Comparison of ENCODE assay signal across 1 cellular context in the genomic region with DNA sequence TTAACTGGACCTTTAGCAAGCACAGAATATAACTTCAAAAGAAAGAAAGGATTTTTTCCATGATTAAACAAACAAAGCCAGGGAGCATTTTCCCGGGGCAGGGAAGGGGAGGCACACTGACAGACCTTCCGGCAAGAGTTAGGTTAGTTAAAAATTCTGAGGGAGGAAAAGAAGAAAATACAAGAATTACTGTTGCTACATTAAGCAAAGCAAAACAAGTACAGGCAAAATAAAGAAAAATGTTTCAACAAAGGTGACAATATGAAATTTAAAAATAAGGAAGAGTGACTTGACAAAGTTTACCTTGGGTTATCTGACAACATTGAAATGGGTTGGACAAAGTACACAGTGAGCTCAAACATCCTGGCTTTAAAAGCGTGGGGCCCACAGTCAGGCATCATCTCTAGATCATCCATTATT.
TF ChIP-seq lines count a peak whose summit lies in the region.

No MANE protein-coding gene starts in this region.

TF ChIP-seq in HepG2, 621 proteins besides CTCF, POLR2A, EP300 and RAD21 (continued from another document and continues in another):
- TF ChIP-seq, protein P1, sequence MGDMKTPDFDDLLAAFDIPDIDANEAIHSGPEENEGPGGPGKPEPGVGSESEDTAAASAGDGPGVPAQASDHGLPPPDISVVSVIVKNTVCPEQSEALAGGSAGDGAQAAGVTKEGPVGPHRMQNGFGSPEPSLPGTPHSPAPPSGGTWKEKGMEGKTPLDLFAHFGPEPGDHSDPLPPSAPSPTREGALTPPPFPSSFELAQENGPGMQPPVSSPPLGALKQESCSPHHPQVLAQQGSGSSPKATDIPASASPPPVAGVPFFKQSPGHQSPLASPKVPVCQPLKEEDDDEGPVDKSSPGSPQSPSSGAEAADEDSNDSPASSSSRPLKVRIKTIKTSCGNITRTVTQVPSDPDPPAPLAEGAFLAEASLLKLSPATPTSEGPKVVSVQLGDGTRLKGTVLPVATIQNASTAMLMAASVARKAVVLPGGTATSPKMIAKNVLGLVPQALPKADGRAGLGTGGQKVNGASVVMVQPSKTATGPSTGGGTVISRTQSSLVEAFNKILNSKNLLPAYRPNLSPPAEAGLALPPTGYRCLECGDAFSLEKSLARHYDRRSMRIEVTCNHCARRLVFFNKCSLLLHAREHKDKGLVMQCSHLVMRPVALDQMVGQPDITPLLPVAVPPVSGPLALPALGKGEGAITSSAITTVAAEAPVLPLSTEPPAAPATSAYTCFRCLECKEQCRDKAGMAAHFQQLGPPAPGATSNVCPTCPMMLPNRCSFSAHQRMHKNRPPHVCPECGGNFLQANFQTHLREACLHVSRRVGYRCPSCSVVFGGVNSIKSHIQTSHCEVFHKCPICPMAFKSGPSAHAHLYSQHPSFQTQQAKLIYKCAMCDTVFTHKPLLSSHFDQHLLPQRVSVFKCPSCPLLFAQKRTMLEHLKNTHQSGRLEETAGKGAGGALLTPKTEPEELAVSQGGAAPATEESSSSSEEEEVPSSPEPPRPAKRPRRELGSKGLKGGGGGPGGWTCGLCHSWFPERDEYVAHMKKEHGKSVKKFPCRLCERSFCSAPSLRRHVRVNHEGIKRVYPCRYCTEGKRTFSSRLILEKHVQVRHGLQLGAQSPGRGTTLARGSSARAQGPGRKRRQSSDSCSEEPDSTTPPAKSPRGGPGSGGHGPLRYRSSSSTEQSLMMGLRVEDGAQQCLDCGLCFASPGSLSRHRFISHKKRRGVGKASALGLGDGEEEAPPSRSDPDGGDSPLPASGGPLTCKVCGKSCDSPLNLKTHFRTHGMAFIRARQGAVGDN (CRISPR knock-in tag; IDR thresholded peaks at IDR 0.05), result no peak
- no peak for TF ChIP-seq ZNF605 (CRISPR knock-in tag; IDR thresholded peaks at IDR 0.05)
- TF ChIP-seq ZSCAN31 (CRISPR knock-in tag; IDR thresholded peaks at IDR 0.05; ENCODE audit: low read depth), result 0 out of 2 replicates have a peak, but pooled peaks have one; percentile 33
- no peak for TF ChIP-seq ADNP (CRISPR knock-in tag; IDR thresholded peaks at IDR 0.05)
- no peak for TF ChIP-seq ZNF616 (CRISPR knock-in tag; IDR thresholded peaks at IDR 0.05; ENCODE audit: low read depth)
- TF ChIP-seq ZNF549 (CRISPR knock-in tag; IDR thresholded peaks at IDR 0.05), result no peak
- TF ChIP-seq HDAC2 (CRISPR knock-in tag; IDR thresholded peaks at IDR 0.05), result peak; percentile 12; the same call in 1 of the 2 replicates
- TF ChIP-seq FOXJ3 (CRISPR knock-in tag; IDR thresholded peaks at IDR 0.05; ENCODE audit: borderline replicate concordance), result peak; percentile 80; the same call in 1 of the 2 replicates
- TF ChIP-seq, protein P2, sequence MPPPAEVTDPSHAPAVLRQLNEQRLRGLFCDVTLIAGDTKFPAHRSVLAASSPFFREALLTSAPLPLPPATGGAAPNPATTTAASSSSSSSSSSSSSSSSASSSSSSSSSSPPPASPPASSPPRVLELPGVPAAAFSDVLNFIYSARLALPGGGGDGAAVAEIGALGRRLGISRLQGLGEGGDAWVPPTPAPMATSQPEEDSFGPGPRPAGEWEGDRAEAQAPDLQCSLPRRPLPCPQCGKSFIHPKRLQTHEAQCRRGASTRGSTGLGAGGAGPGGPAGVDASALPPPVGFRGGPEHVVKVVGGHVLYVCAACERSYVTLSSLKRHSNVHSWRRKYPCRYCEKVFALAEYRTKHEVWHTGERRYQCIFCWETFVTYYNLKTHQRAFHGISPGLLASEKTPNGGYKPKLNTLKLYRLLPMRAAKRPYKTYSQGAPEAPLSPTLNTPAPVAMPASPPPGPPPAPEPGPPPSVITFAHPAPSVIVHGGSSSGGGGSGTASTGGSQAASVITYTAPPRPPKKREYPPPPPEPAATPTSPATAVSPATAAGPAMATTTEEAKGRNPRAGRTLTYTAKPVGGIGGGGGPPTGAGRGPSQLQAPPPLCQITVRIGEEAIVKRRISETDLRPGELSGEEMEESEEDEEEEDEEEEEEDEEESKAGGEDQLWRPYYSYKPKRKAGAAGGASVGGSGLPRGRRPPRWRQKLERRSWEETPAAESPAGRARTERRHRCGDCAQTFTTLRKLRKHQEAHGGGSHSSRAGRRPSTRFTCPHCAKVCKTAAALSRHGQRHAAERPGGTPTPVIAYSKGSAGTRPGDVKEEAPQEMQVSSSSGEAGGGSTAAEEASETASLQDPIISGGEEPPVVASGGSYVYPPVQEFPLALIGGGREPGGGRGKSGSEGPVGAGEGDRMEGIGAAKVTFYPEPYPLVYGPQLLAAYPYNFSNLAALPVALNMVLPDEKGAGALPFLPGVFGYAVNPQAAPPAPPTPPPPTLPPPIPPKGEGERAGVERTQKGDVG (CRISPR knock-in tag; IDR thresholded peaks at IDR 0.05; ENCODE audit: borderline replicate concordance), result no peak
- TF ChIP-seq GABPA (IDR thresholded peaks at IDR 0.05; ENCODE audit: low read depth, low read length), result no peak
- no peak for TF ChIP-seq GABPA (CRISPR knock-in tag; IDR thresholded peaks at IDR 0.05; ENCODE audit: low read depth)
- no peak for TF ChIP-seq SIN3A (IDR thresholded peaks at IDR 0.05; ENCODE audit: borderline replicate concordance, low read depth, low read length)
- TF ChIP-seq THAP11 (CRISPR knock-in tag; IDR thresholded peaks at IDR 0.05), result 0 out of 2 replicates have a peak, but pooled peaks have one; percentile 21
- TF ChIP-seq ISL2 (CRISPR knock-in tag; IDR thresholded peaks at IDR 0.05), result peak; percentile 83
- no peak for TF ChIP-seq ZNF431 (CRISPR knock-in tag; IDR thresholded peaks at IDR 0.05; ENCODE audit: borderline replicate concordance, low read depth)
- TF ChIP-seq, protein P3, sequence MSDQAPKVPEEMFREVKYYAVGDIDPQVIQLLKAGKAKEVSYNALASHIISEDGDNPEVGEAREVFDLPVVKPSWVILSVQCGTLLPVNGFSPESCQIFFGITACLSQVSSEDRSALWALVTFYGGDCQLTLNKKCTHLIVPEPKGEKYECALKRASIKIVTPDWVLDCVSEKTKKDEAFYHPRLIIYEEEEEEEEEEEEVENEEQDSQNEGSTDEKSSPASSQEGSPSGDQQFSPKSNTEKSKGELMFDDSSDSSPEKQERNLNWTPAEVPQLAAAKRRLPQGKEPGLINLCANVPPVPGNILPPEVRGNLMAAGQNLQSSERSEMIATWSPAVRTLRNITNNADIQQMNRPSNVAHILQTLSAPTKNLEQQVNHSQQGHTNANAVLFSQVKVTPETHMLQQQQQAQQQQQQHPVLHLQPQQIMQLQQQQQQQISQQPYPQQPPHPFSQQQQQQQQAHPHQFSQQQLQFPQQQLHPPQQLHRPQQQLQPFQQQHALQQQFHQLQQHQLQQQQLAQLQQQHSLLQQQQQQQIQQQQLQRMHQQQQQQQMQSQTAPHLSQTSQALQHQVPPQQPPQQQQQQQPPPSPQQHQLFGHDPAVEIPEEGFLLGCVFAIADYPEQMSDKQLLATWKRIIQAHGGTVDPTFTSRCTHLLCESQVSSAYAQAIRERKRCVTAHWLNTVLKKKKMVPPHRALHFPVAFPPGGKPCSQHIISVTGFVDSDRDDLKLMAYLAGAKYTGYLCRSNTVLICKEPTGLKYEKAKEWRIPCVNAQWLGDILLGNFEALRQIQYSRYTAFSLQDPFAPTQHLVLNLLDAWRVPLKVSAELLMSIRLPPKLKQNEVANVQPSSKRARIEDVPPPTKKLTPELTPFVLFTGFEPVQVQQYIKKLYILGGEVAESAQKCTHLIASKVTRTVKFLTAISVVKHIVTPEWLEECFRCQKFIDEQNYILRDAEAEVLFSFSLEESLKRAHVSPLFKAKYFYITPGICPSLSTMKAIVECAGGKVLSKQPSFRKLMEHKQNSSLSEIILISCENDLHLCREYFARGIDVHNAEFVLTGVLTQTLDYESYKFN (CRISPR knock-in tag; conservative IDR thresholded peaks at IDR 0.05), result peak; percentile 90
- TF ChIP-seq, protein P4, sequence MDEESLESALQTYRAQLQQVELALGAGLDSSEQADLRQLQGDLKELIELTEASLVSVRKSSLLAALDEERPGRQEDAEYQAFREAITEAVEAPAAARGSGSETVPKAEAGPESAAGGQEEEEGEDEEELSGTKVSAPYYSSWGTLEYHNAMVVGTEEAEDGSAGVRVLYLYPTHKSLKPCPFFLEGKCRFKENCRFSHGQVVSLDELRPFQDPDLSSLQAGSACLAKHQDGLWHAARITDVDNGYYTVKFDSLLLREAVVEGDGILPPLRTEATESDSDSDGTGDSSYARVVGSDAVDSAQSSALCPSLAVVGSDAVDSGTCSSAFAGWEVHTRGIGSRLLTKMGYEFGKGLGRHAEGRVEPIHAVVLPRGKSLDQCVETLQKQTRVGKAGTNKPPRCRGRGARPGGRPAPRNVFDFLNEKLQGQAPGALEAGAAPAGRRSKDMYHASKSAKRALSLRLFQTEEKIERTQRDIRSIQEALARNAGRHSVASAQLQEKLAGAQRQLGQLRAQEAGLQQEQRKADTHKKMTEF (CRISPR knock-in tag; IDR thresholded peaks at IDR 0.05), result no peak
- TF ChIP-seq TEAD3 (CRISPR knock-in tag; optimal IDR thresholded peaks at IDR 0.05; ENCODE audit: borderline replicate concordance), result no peak
- TF ChIP-seq TCF7 (IDR thresholded peaks at IDR 0.05; ENCODE audit: low read depth), result peak; percentile 82
- TF ChIP-seq, protein P5, sequence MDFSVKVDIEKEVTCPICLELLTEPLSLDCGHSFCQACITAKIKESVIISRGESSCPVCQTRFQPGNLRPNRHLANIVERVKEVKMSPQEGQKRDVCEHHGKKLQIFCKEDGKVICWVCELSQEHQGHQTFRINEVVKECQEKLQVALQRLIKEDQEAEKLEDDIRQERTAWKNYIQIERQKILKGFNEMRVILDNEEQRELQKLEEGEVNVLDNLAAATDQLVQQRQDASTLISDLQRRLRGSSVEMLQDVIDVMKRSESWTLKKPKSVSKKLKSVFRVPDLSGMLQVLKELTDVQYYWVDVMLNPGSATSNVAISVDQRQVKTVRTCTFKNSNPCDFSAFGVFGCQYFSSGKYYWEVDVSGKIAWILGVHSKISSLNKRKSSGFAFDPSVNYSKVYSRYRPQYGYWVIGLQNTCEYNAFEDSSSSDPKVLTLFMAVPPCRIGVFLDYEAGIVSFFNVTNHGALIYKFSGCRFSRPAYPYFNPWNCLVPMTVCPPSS (IDR thresholded peaks at IDR 0.05), result no peak
- TF ChIP-seq, protein P6, sequence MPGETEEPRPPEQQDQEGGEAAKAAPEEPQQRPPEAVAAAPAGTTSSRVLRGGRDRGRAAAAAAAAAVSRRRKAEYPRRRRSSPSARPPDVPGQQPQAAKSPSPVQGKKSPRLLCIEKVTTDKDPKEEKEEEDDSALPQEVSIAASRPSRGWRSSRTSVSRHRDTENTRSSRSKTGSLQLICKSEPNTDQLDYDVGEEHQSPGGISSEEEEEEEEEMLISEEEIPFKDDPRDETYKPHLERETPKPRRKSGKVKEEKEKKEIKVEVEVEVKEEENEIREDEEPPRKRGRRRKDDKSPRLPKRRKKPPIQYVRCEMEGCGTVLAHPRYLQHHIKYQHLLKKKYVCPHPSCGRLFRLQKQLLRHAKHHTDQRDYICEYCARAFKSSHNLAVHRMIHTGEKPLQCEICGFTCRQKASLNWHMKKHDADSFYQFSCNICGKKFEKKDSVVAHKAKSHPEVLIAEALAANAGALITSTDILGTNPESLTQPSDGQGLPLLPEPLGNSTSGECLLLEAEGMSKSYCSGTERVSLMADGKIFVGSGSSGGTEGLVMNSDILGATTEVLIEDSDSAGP (CRISPR knock-in tag; IDR thresholded peaks at IDR 0.05; ENCODE audit: borderline replicate concordance), result no peak
- TF ChIP-seq YEATS2 (CRISPR knock-in tag; IDR thresholded peaks at IDR 0.05; ENCODE audit: borderline replicate concordance), result no peak
- peak; percentile 26; the same call in 1 of the 2 replicates for TF ChIP-seq BRD4 (CRISPR knock-in tag; IDR thresholded peaks at IDR 0.05)
- TF ChIP-seq BCL6 (CRISPR knock-in tag; IDR thresholded peaks at IDR 0.05), result no peak
- TF ChIP-seq, protein P7, sequence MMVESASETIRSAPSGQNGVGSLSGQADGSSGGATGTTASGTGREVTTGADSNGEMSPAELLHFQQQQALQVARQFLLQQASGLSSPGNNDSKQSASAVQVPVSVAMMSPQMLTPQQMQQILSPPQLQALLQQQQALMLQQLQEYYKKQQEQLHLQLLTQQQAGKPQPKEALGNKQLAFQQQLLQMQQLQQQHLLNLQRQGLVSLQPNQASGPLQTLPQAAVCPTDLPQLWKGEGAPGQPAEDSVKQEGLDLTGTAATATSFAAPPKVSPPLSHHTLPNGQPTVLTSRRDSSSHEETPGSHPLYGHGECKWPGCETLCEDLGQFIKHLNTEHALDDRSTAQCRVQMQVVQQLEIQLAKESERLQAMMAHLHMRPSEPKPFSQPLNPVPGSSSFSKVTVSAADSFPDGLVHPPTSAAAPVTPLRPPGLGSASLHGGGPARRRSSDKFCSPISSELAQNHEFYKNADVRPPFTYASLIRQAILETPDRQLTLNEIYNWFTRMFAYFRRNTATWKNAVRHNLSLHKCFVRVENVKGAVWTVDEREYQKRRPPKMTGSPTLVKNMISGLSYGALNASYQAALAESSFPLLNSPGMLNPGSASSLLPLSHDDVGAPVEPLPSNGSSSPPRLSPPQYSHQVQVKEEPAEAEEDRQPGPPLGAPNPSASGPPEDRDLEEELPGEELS (CRISPR knock-in tag; IDR thresholded peaks at IDR 0.05), result peak; percentile 65
- TF ChIP-seq ZNF570 (CRISPR knock-in tag; IDR thresholded peaks at IDR 0.05; ENCODE audit: borderline replicate concordance), result no peak
- TF ChIP-seq SALL1 (CRISPR knock-in tag; IDR thresholded peaks at IDR 0.05), result no peak; the same call in 1 of the 2 replicates
- TF ChIP-seq, protein P8, sequence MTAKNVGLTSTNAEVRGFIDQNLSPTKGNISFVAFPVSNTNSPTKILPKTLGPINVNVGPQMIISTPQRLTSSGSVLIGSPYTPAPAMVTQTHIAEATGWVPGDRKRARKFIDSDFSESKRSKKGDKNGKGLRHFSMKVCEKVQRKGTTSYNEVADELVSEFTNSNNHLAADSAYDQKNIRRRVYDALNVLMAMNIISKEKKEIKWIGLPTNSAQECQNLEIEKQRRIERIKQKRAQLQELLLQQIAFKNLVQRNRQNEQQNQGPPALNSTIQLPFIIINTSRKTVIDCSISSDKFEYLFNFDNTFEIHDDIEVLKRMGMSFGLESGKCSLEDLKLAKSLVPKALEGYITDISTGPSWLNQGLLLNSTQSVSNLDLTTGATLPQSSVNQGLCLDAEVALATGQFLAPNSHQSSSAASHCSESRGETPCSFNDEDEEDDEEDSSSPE (CRISPR knock-in tag; IDR thresholded peaks at IDR 0.05), result no peak
- TF ChIP-seq ZNF232 (CRISPR knock-in tag; IDR thresholded peaks at IDR 0.05; ENCODE audit: borderline replicate concordance), result no peak
- TF ChIP-seq, protein P9, sequence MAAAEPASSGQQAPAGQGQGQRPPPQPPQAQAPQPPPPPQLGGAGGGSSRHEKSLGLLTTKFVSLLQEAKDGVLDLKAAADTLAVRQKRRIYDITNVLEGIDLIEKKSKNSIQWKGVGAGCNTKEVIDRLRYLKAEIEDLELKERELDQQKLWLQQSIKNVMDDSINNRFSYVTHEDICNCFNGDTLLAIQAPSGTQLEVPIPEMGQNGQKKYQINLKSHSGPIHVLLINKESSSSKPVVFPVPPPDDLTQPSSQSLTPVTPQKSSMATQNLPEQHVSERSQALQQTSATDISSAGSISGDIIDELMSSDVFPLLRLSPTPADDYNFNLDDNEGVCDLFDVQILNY (CRISPR knock-in tag; conservative IDR thresholded peaks at IDR 0.05), result no peak
- TF ChIP-seq ZNF547 (CRISPR knock-in tag; IDR thresholded peaks at IDR 0.05), result no peak
- TF ChIP-seq ZNF724P (CRISPR knock-in tag; IDR thresholded peaks at IDR 0.05; ENCODE audit: borderline replicate concordance), result no peak
